ENCODE assay signal across 10 cellular contexts in genomic region chr6:6390849-6391602, GRCh38.
DNase-seq lines count a peak whose midpoint lies in the region; ATAC-seq and TF ChIP-seq lines count a peak whose summit lies in the region.
"Had no signal": no experiment of that assay in that cellular context is flagged by ENCODE, and none has a peak within 500 bp of the region (broad histone marks: within the 10 kb centered on the region; RNA-seq: fewer than 3 reads in every experiment).

No MANE protein-coding gene starts in this region.

- intact Hi-C loops in uterus (cut with DNase I; ENCODE audit: low total_unique reads): no loop called here
- intact Hi-C loops in lower leg skin (cut with DNase I; ENCODE audit: low total_unique reads): no loop called here

- DNase-seq in putamen (ENCODE audit: low spot score) (peak; percentile 64), uterus (no peak), lower leg skin (ENCODE audit: low spot score in 2 of 2) (no peak), hippocampal formation (lab: John Stamatoyannopoulos, UW) (no peak)
- DNase-seq: aorta, NCI-H748 treated with DMSO at 0.1 percent for 48 hours, trophoblast cell had no signal

- no peaks in the 10 kb centered on the region for H3K27me3 ChIP-seq in uterus

- H3K36me3 ChIP-seq in uterus: no peaks in the 10 kb centered on the region

- WGBS in lower leg skin, 2 donors: 42 to 46% methylated on average over 7 of the region's 7 CpGs

- TF ChIP-seq POLR2A in uterus (IDR thresholded peaks at IDR 0.05) (no peak), lower leg skin (IDR thresholded peaks at IDR 0.05) (no peak)

- TF ChIP-seq CTCF in uterus (IDR thresholded peaks at IDR 0.05) (no peak), lower leg skin (IDR thresholded peaks at IDR 0.05) (no peak)

- H3K4me3 ChIP-seq in uterus (no peak overlapping the region), lower leg skin (ENCODE audit: low read depth, poor library complexity, severe bottlenecking) (no peak overlapping the region)

- H3K9me3 ChIP-seq in uterus: no peaks in the 10 kb centered on the region

- H3K4me1 ChIP-seq in uterus: no peaks in the 10 kb centered on the region

- no peak overlapping the region for H3K27ac ChIP-seq in uterus

- peak; percentile 77 for ATAC-seq in GM18873 (IDR thresholded peaks at IDR 0.05; ENCODE audit: low FRiP score, unreplicated experiment)
- peak; percentile 73 for ATAC-seq in GM21723 (IDR thresholded peaks at IDR 0.05; ENCODE audit: unreplicated experiment)
- ATAC-seq in HG03439 (IDR thresholded peaks at IDR 0.05; ENCODE audit: unreplicated experiment): peak; percentile 63
